ENCODE assay signal across 9 cellular contexts in the genomic region with DNA sequence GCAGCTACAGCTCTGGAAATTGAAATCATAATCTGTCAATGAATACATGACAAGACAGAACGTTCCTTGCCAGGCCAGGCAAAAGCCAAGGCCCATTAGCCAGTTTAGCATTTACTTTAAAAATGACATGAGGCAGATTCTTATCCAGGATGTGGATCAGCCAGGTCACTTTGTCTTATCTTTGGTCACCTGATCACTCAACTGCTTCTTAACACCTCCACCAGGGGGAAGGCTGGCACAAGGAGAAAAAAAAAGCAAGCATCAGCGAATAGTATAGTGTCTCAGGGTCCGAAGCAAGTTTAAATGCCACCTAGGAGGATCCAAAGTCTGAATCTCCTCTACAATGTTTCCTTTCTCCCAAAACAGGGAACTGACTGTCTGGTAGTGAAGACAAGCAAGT. TPM values are rescaled to one million over a fixed set of nuclear protein-coding genes. Genes with fewer than 3 reads are reported as not detected.
DNase-seq lines count a peak whose midpoint lies in the region; ATAC-seq, FAIRE-seq and TF ChIP-seq lines count a peak whose summit lies in the region.
"Had no signal": no experiment of that assay in that cellular context is flagged by ENCODE, and none has a peak within 500 bp of the region (broad histone marks: within the 10 kb centered on the region; RNA-seq: fewer than 3 reads in every experiment).

No MANE protein-coding gene starts in this region.

- TF ChIP-seq CTCF in colonic mucosa (IDR thresholded peaks at IDR 0.05) = no peak

- peaks cover 0 to 1% of the 10 kb centered on the region in 2 donors for H3K27me3 Mint-ChIP-seq in CD4-positive, alpha-beta memory T cell
- no peaks in the 10 kb centered on the region for H3K27me3 Mint-ChIP-seq in activated naive CD8-positive, alpha-beta T cell treated with anti-CD3 and anti-CD28 coated beads for 36 hours

- H4K8ac ChIP-seq in mesenchymal stem cell (ENCODE audit: low read length) = no peak overlapping the region

- CTCF ChIA-PET in CD4-positive, alpha-beta memory T cell (lab: Charles Lee; ENCODE audit: partially characterized antibody) = interaction anchor here (0.7 to 3.2 kb wide), 11 partner anchors 15 to 99 kb away, joined by 3 to 43 read pairs (median 3); no protein-coding TSS in a partner anchor

- no peak overlapping the region for H3K4me3 ChIP-seq in CD4-positive, alpha-beta memory T cell (ENCODE audit: low read length in 2 of 2)
- no peak overlapping the region for H3K4me3 ChIP-seq in mesenchymal stem cell (ENCODE audit: insufficient read depth in 1 of 2, low read depth in 1 of 2, low read length in 2 of 2)
- H3K4me3 ChIP-seq in colonic mucosa = no peak overlapping the region

- no peak overlapping the region for H2BK15ac ChIP-seq in mesenchymal stem cell (ENCODE audit: low read depth, poor library complexity, severe bottlenecking)

- no peak overlapping the region for H2AK5ac ChIP-seq in mesenchymal stem cell (ENCODE audit: low read length, severe bottlenecking)

- peak; percentile 39 to 54 (median 47) for DNase-seq in CD4-positive, alpha-beta memory T cell
- DNase-seq in GM19239 (ENCODE audit: insufficient read length, low spot score) (peak; percentile 3), NCI-H1436 treated with DMSO at 0.1 percent for 48 hours (lab: John Stamatoyannopoulos, UW) (peak; percentile 5), mesenchymal stem cell (peak; percentile 0), globus pallidus (ENCODE audit: low spot score) (no peak), colonic mucosa (no peak)
- peak; percentile 3 for DNase-seq in activated naive CD8-positive, alpha-beta T cell treated with anti-CD3 and anti-CD28 coated beads for 36 hours

- H3K4me1 Mint-ChIP-seq in CD4-positive, alpha-beta memory T cell = peaks cover 0 to 7% (median 4%) of the 10 kb centered on the region in 4 donors
- H3K4me1 Mint-ChIP-seq in activated naive CD8-positive, alpha-beta T cell treated with anti-CD3 and anti-CD28 coated beads for 36 hours = peaks cover 8% of the 10 kb centered on the region

- H3K27ac ChIP-seq in CD4-positive, alpha-beta memory T cell (ENCODE audit: low read depth, low read length) = no peak overlapping the region
- H3K27ac ChIP-seq in mesenchymal stem cell (ENCODE audit: low read length, poor library complexity, severe bottlenecking) = no peak overlapping the region
- H3K27ac ChIP-seq in colonic mucosa = no peak overlapping the region

- no peak overlapping the region for H3K4ac ChIP-seq in mesenchymal stem cell (ENCODE audit: low read depth in 1 of 2, low read length in 2 of 2)

- FAIRE-seq in GM19239 (lab: Jason Lieb, UNC) = peak; percentile 87

- no peaks in the 10 kb centered on the region for H3K9me3 Mint-ChIP-seq in CD4-positive, alpha-beta memory T cell
- H3K9me3 Mint-ChIP-seq in activated naive CD8-positive, alpha-beta T cell treated with anti-CD3 and anti-CD28 coated beads for 36 hours = no peaks in the 10 kb centered on the region

- H3K27me3 ChIP-seq in CD4-positive, alpha-beta memory T cell (ENCODE audit: insufficient read depth, low read length) = no peaks in the 10 kb centered on the region
- H3K27me3 ChIP-seq in mesenchymal stem cell (ENCODE audit: control insufficient read depth in 1 of 2, insufficient read depth in 1 of 2, low read length in 2 of 2) (peaks cover 6 to 34% of the 10 kb centered on the region in 2 experiments), colonic mucosa (no peaks in the 10 kb centered on the region)

- no peaks in the 10 kb centered on the region for H3K36me3 ChIP-seq in CD4-positive, alpha-beta memory T cell (ENCODE audit: insufficient read depth, low read length)
- no peaks in the 10 kb centered on the region for H3K36me3 ChIP-seq in mesenchymal stem cell (ENCODE audit: control insufficient read depth in 1 of 2, insufficient read depth in 2 of 2, low read depth in 1 of 2, low read length in 2 of 2)
- H3K36me3 ChIP-seq in colonic mucosa = no peaks in the 10 kb centered on the region

- no peak overlapping the region for H3K14ac ChIP-seq in mesenchymal stem cell (ENCODE audit: low read length in 2 of 2)

- H3K18ac ChIP-seq in mesenchymal stem cell (ENCODE audit: low read depth in 1 of 2, low read length in 2 of 2) = no peak overlapping the region

- no peaks in the 10 kb centered on the region for H3K36me3 Mint-ChIP-seq in CD4-positive, alpha-beta memory T cell
- H3K36me3 Mint-ChIP-seq in activated naive CD8-positive, alpha-beta T cell treated with anti-CD3 and anti-CD28 coated beads for 36 hours = no peaks in the 10 kb centered on the region

- POLR2A ChIA-PET in CD4-positive, alpha-beta memory T cell (lab: Charles Lee; ENCODE audit: partially characterized antibody) = no interaction called here

- no peak overlapping the region for H3K9ac ChIP-seq in mesenchymal stem cell (ENCODE audit: low read length)
- no peak overlapping the region for H3K9ac ChIP-seq in colonic mucosa (ENCODE audit: low read depth in 2 of 2, low read length in 2 of 2)

- no peak overlapping the region for H3K4me3 Mint-ChIP-seq in CD4-positive, alpha-beta memory T cell
- no peak overlapping the region for H3K4me3 Mint-ChIP-seq in activated naive CD8-positive, alpha-beta T cell treated with anti-CD3 and anti-CD28 coated beads for 36 hours

- no peaks in the 10 kb centered on the region for H3K9me3 ChIP-seq in CD4-positive, alpha-beta memory T cell (ENCODE audit: control insufficient read depth in 1 of 2, low read length in 2 of 2)
- H3K9me3 ChIP-seq in mesenchymal stem cell (ENCODE audit: control insufficient read depth, low read length) (no peaks in the 10 kb centered on the region), colonic mucosa (no peaks in the 10 kb centered on the region)

- no peak overlapping the region for H2BK12ac ChIP-seq in mesenchymal stem cell (ENCODE audit: low read length in 2 of 2)

- no peak overlapping the region for H2BK120ac ChIP-seq in mesenchymal stem cell (ENCODE audit: low read depth, low read length)

- no peak overlapping the region for H3K4me2 ChIP-seq in mesenchymal stem cell (ENCODE audit: low read length, poor library complexity, severe bottlenecking)

- H2AFZ ChIP-seq in mesenchymal stem cell (ENCODE audit: low read depth, low read length) = no peak overlapping the region

- no peaks in the 10 kb centered on the region for H3K4me1 ChIP-seq in CD4-positive, alpha-beta memory T cell (ENCODE audit: insufficient read depth, low read length)
- H3K4me1 ChIP-seq in mesenchymal stem cell (ENCODE audit: control insufficient read depth, insufficient read depth, low read depth, low read length) (no peaks in the 10 kb centered on the region), colonic mucosa (no peaks in the 10 kb centered on the region)

- no peak overlapping the region for H3K27ac Mint-ChIP-seq in CD4-positive, alpha-beta memory T cell
- H3K27ac Mint-ChIP-seq in activated naive CD8-positive, alpha-beta T cell treated with anti-CD3 and anti-CD28 coated beads for 36 hours = no peak overlapping the region

- H3K79me1 ChIP-seq in mesenchymal stem cell (replicated peaks; ENCODE audit: low read length, poor library complexity, severe bottlenecking) = no peaks in the 10 kb centered on the region

- H2BK5ac ChIP-seq in mesenchymal stem cell (ENCODE audit: low read depth, low read length, poor library complexity, severe bottlenecking) = no peak overlapping the region

- ATAC-seq in GM21737 (IDR thresholded peaks at IDR 0.05; ENCODE audit: unreplicated experiment) = no peak

- no peak overlapping the region for H4K91ac ChIP-seq in mesenchymal stem cell (ENCODE audit: low read length)

- WGBS in mesenchymal stem cell = no CpG with 5 or more reads among the region's 3 CpGs

- intact Hi-C loops in CD4-positive, alpha-beta memory T cell (cut with micrococcal nuclease) = loop anchor here (1.0 to 2.0 kb wide), 3 partner anchors 39 to 95 kb away; no protein-coding TSS in a partner anchor
- intact Hi-C loops in colonic mucosa (cut with DNase I) = loop anchor here (5.0 kb wide), 1 partner anchor 97 kb away; no protein-coding TSS in a partner anchor

- no peak overlapping the region for H3K23ac ChIP-seq in mesenchymal stem cell (ENCODE audit: low read length in 2 of 2)

RNA-seq across cellular contexts. Expression of a gene that starts 18.8 kb away (rescaled TPM):
- total RNA-seq in CD4-positive, alpha-beta memory T cell = not detected
- not detected for polyA plus RNA-seq in CD4-positive, alpha-beta memory T cell
- total RNA-seq in activated naive CD8-positive, alpha-beta T cell treated with anti-CD3 and anti-CD28 coated beads for 36 hours = not detected
- polyA plus RNA-seq in mesenchymal stem cell (2013, experiment 1 of 2) = not detected
- not detected for polyA plus RNA-seq in mesenchymal stem cell (2013, experiment 2 of 2)
- not detected for total RNA-seq in colonic mucosa
- polyA plus RNA-seq: esophagus had no signal

Comparison
In these comparisons a context has a peak if more than half of its experiments do, and no peak if none do; other contexts are left out.
1. DNase-seq: peak in CD4-positive, alpha-beta memory T cell (5 of 5), GM19239 (single experiment), NCI-H1436 treated with DMSO at 0.1 percent for 48 hours (single experiment), activated naive CD8-positive, alpha-beta T cell treated with anti-CD3 and anti-CD28 coated beads for 36 hours (single experiment) and mesenchymal stem cell (single experiment); none in globus pallidus (single experiment) and colonic mucosa (single experiment).